ENCODE assay signal across 8 cellular contexts in the genomic region with DNA sequence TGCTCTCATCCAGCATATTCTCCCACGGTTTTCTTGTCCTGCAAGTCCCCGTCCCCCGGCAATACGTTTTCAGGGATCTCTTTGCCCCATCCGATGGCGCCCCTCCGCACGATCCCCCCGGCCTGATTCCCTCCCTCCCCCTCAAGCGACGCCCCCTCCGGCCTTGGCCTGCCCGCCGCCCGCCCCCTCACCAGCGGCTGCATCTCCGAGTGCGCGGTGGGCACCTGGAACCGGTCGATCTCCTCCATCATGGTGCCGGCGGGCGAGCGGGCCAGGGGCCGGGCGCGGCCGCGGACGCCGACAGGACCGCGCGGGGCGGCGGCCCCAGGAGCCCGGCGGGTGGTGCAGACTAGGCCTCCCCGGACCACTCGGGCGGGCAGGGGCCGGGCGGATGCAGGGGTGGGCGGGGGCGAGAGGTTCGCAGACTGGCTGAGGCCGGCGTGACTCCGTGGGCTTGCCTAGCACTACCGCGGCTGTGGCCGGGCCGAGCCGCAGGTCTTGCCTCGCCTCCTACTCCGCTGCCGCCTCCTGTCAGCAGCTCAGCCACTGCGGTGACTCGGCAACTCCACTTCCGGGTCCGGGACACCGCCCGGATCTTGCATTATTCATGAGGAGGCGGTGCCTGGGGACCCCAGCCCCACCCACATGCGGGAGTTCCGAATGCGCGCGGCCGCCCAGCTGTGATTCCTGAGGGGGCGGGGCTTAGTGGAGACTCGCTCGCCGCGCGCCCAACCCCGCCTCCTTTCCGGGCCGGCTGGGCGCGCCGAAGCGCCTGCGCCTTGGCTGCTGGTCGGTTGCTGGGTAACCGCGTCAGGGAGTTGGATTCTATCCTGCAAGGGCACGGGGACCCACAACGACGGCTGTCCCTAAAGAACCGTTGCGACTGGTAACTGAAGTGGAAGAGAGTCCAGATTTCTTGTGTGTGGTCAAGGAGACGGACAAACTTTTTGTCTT. TPM values are rescaled to one million over a fixed set of nuclear protein-coding genes. Genes with fewer than 3 reads are reported as not detected.
DNase-seq lines count a peak whose midpoint lies in the region; ATAC-seq and TF ChIP-seq lines count a peak whose summit lies in the region.

DNAI1 (plus strand) TSS at position 793 of the 954 bp plus-strand sequence. CDS start 201 bp downstream, outside the sequence.
FAM219A (minus strand) TSS at position 558 of the 954 bp plus-strand sequence; CDS start at position 251, 307 bp downstream.

- intact Hi-C loops in CD4-positive, alpha-beta memory T cell (cut with micrococcal nuclease) = loop anchor here (1.0 to 5.0 kb wide), 8 partner anchors 65 to 641 kb away; partner anchors contain the start of genes KIF24, MYORG, NUDT2 and RPP25L
- intact Hi-C loops in dorsolateral prefrontal cortex (cut with DNase I) = loop anchor here (1.0 to 5.0 kb wide), 6 partner anchors 44 to 281 kb away; partner anchors contain the start of genes CNTFR (in 1 of the 2) and UBAP1 (in 1 of the 2)
- intact Hi-C loops in right lobe of liver (cut with DNase I) = no loop called here

- H3K9me3 Mint-ChIP-seq in CD4-positive, alpha-beta memory T cell = peaks cover 0 to 2% (median 0%) of the 10 kb centered on the region in 8 donors
- H3K9me3 Mint-ChIP-seq in activated CD4-positive, alpha-beta memory T cell treated with anti-CD3 and anti-CD28 coated beads, Interleukin-2, amount 10 ng/mL, durations not matched to agents 7 days and 5 days = no peaks in the 10 kb centered on the region

- H3K4me1 ChIP-seq in CD4-positive, alpha-beta memory T cell (ENCODE audit: insufficient read depth, low read length) = peaks cover 19% of the 10 kb centered on the region
- H3K4me1 ChIP-seq in right lobe of liver = peaks cover 0 to 21% (median 6%) of the 10 kb centered on the region in 4 donors

- WGBS in right lobe of liver (ENCODE audit: insufficient coverage, low coverage, low lambda C conversion rate, missing lambda C conversion rate) = 0% methylated on average over 23 of the region's 94 CpGs

- H3K36me3 Mint-ChIP-seq in CD4-positive, alpha-beta memory T cell = peaks cover 0 to 4% of the 10 kb centered on the region in 2 donors
- no peaks in the 10 kb centered on the region for H3K36me3 Mint-ChIP-seq in activated CD4-positive, alpha-beta memory T cell treated with anti-CD3 and anti-CD28 coated beads, Interleukin-2, amount 10 ng/mL, durations not matched to agents 7 days and 5 days (ENCODE audit: low read depth)

- H3K27me3 Mint-ChIP-seq in CD4-positive, alpha-beta memory T cell = no peaks in the 10 kb centered on the region
- peaks cover 13% of the 10 kb centered on the region for H3K27me3 Mint-ChIP-seq in activated CD4-positive, alpha-beta memory T cell treated with anti-CD3 and anti-CD28 coated beads, Interleukin-2, amount 10 ng/mL, durations not matched to agents 7 days and 5 days

- TF ChIP-seq CTCF in dorsolateral prefrontal cortex (IDR thresholded peaks at IDR 0.05 in 54 of 56, conservative IDR thresholded peaks at IDR 0.05 in 2 of 56; ENCODE audit: low read depth in 1 of 56, partially characterized antibody in 56 of 56) (peak in 26 of 56 donors; percentile 5 to 58 (median 28)), right lobe of liver (IDR thresholded peaks at IDR 0.05) (no peak)

- ATAC-seq in GM19455 (IDR thresholded peaks at IDR 0.05; ENCODE audit: unreplicated experiment) = peak; percentile 98
- ATAC-seq in right lobe of liver = peak; percentile 98 to 99 (median 98)

- H3K36me3 ChIP-seq in CD4-positive, alpha-beta memory T cell (ENCODE audit: insufficient read depth, low read length) = no peaks in the 10 kb centered on the region
- no peaks in the 10 kb centered on the region for H3K36me3 ChIP-seq in right lobe of liver

- no peaks in the 10 kb centered on the region for H3K27me3 ChIP-seq in CD4-positive, alpha-beta memory T cell (ENCODE audit: insufficient read depth, low read length)
- H3K27me3 ChIP-seq in dorsolateral prefrontal cortex (no peaks in the 10 kb centered on the region), right lobe of liver (no peaks in the 10 kb centered on the region)

- H3K27ac Mint-ChIP-seq in CD4-positive, alpha-beta memory T cell = peak within 1 kb of the TSS; percentile 49 to 90 (median 88)
- H3K27ac Mint-ChIP-seq in activated CD4-positive, alpha-beta memory T cell treated with anti-CD3 and anti-CD28 coated beads, Interleukin-2, amount 10 ng/mL, durations not matched to agents 7 days and 5 days = peak within 1 kb of the TSS; percentile 53

- POLR2A ChIA-PET in CD4-positive, alpha-beta memory T cell (lab: Charles Lee; ENCODE audit: partially characterized antibody) = interaction anchor here (0.6 to 1.8 kb wide), 7 partner anchors 9 to 614 kb away, joined by 3 to 8 read pairs (median 3); partner anchors contain the start of genes ENHO, MYORG, SIGMAR1 and VCP
- POLR2A ChIA-PET in activated CD4-positive, alpha-beta memory T cell treated with anti-CD3 and anti-CD28 coated beads, Interleukin-2, amount 10 ng/mL, durations not matched to agents 7 days and 5 days (lab: Charles Lee) = interaction anchor here (0.6 to 1.0 kb wide), 6 partner anchors 12 to 828 kb away, joined by 3 read pairs; partner anchors contain the start of gene DCTN3

- DNase-seq in CD4-positive, alpha-beta memory T cell = peak; percentile 98 to 100 (median 99)
- peak; percentile 94 for DNase-seq in HK-2 (ENCODE audit: unreplicated experiment)
- DNase-seq in NCI-H82 treated with DMSO at 0.1 percent for 48 hours (lab: John Stamatoyannopoulos, UW; ENCODE audit: unreplicated experiment) = peak; percentile 89
- peak; percentile 99 for DNase-seq in activated CD4-positive, alpha-beta memory T cell treated with anti-CD3 and anti-CD28 coated beads, Interleukin-2, amount 10 ng/mL, durations not matched to agents 7 days and 5 days
- peak; percentile 98 to 100 (median 99) for DNase-seq in dorsolateral prefrontal cortex
- peak; percentile 99 for DNase-seq in right lobe of liver
- DNase-seq in stimulated activated CD4-positive, alpha-beta T cell treated with anti-CD3 and anti-CD28 coated beads, Interleukin-4, amount 100 ng/mL, for 24 hours = peak; percentile 99

- CTCF ChIA-PET in CD4-positive, alpha-beta memory T cell (lab: Charles Lee; ENCODE audit: partially characterized antibody) = interaction anchor here (0.6 to 1.1 kb wide), 2 partner anchors 42 to 72 kb away, joined by 3 read pairs; no protein-coding TSS in a partner anchor
- CTCF ChIA-PET in activated CD4-positive, alpha-beta memory T cell treated with anti-CD3 and anti-CD28 coated beads, Interleukin-2, amount 10 ng/mL, durations not matched to agents 7 days and 5 days (lab: Charles Lee) = interaction anchor here (0.7 to 1.0 kb wide), 3 partner anchors 19 to 154 kb away, joined by 3 to 5 read pairs (median 3); partner anchors contain the start of genes MYORG and RPP25L

- H3K4me3 Mint-ChIP-seq in CD4-positive, alpha-beta memory T cell = peak within 1 kb of the TSS; percentile 90 to 95 (median 92)
- H3K4me3 Mint-ChIP-seq in activated CD4-positive, alpha-beta memory T cell treated with anti-CD3 and anti-CD28 coated beads, Interleukin-2, amount 10 ng/mL, durations not matched to agents 7 days and 5 days = peak within 1 kb of the TSS; percentile 89

- no peaks in the 10 kb centered on the region for H3K9me3 ChIP-seq in CD4-positive, alpha-beta memory T cell (ENCODE audit: control insufficient read depth in 1 of 2, low read length in 2 of 2)
- H3K9me3 ChIP-seq in right lobe of liver = no peaks in the 10 kb centered on the region

- H3K4me1 Mint-ChIP-seq in CD4-positive, alpha-beta memory T cell = peaks cover 18 to 30% (median 24%) of the 10 kb centered on the region in 4 donors
- H3K4me1 Mint-ChIP-seq in activated CD4-positive, alpha-beta memory T cell treated with anti-CD3 and anti-CD28 coated beads, Interleukin-2, amount 10 ng/mL, durations not matched to agents 7 days and 5 days = peaks cover 45% of the 10 kb centered on the region

- H3K4me3 ChIP-seq in CD4-positive, alpha-beta memory T cell (ENCODE audit: low read length in 2 of 2) = peak within 1 kb of the TSS; percentile 44 to 61
- H3K4me3 ChIP-seq in dorsolateral prefrontal cortex = peak within 1 kb of the TSS; percentile 54 to 96 (median 83)
- H3K4me3 ChIP-seq in right lobe of liver = peak within 1 kb of the TSS; percentile 59 to 82 (median 66)

- peak; percentile 88 for TF ChIP-seq POLR2A in right lobe of liver (IDR thresholded peaks at IDR 0.05)

- H3K27ac ChIP-seq in CD4-positive, alpha-beta memory T cell (ENCODE audit: low read depth, low read length) = peak within 1 kb of the TSS; percentile 5
- peak within 1 kb of the TSS in 57 of 59 donors; percentile 3 to 92 (median 73) for H3K27ac ChIP-seq in dorsolateral prefrontal cortex
- H3K27ac ChIP-seq in right lobe of liver = peak within 1 kb of the TSS; percentile 60 to 70 (median 60)

RNA-seq across cellular contexts. Expression of gene DNAI1, which starts in this region (rescaled TPM):
- not detected for total RNA-seq in CD4-positive, alpha-beta memory T cell
- polyA plus RNA-seq in CD4-positive, alpha-beta memory T cell = not detected
- not detected for total RNA-seq in activated CD4-positive, alpha-beta memory T cell treated with anti-CD3 and anti-CD28 coated beads, Interleukin-2, amount 10 ng/mL, durations not matched to agents 7 days and 5 days
- total RNA-seq in dorsolateral prefrontal cortex (10 to 100 TPM in 2 of 120 experiments, 1 to 10 TPM in 118; 1.0 to 11.2 (median 4.2) TPM), right lobe of liver (not detected)

RNA-seq across cellular contexts. Expression of gene FAM219A, which starts in this region (rescaled TPM):
- 10 to 100 TPM; 13.9 to 16.3 TPM for total RNA-seq in CD4-positive, alpha-beta memory T cell
- 1 to 10 TPM in 1 of 2 donors, under 1 TPM in 1; 0.33 to 1.4 TPM for polyA plus RNA-seq in CD4-positive, alpha-beta memory T cell
- total RNA-seq in activated CD4-positive, alpha-beta memory T cell treated with anti-CD3 and anti-CD28 coated beads, Interleukin-2, amount 10 ng/mL, durations not matched to agents 7 days and 5 days = 10 to 100 TPM; 12.3 to 13.2 TPM
- 100 to 1,000 TPM in 115 of 120 experiments, 10 to 100 TPM in 5; 93.3 to 167 (median 131) TPM for total RNA-seq in dorsolateral prefrontal cortex
- 10 to 100 TPM in 1 of 6 experiments, 1 to 10 TPM in 5; 4.1 to 10.7 (median 5.3) TPM for total RNA-seq in right lobe of liver

Comparison
In these comparisons a context has a peak if more than half of its experiments do, and no peak if none do; other contexts are left out.
1. Peak in every context shown above with its lines: DNase-seq, ATAC-seq, H3K4me3 ChIP-seq and H3K27ac ChIP-seq.
2. RNA of gene FAM219A (total RNA-seq): 93.3 to 167 TPM in dorsolateral prefrontal cortex; 13.9 to 16.3 TPM in CD4-positive, alpha-beta memory T cell, 12.3 to 13.2 TPM in activated CD4-positive, alpha-beta memory T cell treated with anti-CD3 and anti-CD28 coated beads, Interleukin-2, amount 10 ng/mL, durations not matched to agents 7 days and 5 days and 4.1 to 10.7 TPM in right lobe of liver; every median in the first group is over 4 times any median in the second.
3. H3K27ac ChIP-seq: peak in every context shown above with its lines; median percentile 73 in dorsolateral prefrontal cortex; 60 in right lobe of liver; 5 in CD4-positive, alpha-beta memory T cell.
4. intact Hi-C loops: an anchor here in CD4-positive, alpha-beta memory T cell (1.0 to 5.0 kb wide) and dorsolateral prefrontal cortex (1.0 to 5.0 kb wide); none called in right lobe of liver.